In the genomic region with DNA sequence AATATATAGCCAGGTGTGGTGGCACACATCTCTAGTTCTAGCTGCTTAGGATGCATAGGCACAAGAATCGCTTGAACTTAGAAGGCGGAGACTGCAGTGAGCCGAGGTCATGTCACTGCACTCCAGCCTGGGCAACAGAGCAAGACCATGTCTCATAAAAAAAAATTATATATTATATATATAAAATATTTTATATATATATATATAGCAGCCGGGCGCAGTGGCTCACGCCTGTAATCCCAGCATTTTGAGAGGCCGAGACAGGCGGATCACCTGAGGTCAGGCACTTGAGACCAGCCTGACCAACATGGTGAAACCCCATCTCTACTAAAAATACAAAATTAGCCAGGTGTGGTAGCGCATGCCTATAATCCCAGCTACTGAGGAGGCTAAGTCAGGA, we compare ENCODE assay signal across 5 cellular contexts. TPM values are rescaled to one million over a fixed set of nuclear protein-coding genes. Genes with fewer than 3 reads are reported as not detected.
A peak's percentile ranks its signal among the peaks of the same experiment; 100 is the strongest.
DNase-seq lines count a peak whose midpoint lies in the region; ATAC-seq and TF ChIP-seq lines count a peak whose summit lies in the region.
"Not testable (repeated sequence)": the region's sequence is repeated elsewhere in the genome, so short reads cannot be mapped to it uniquely, and the experiment has no call there.

No MANE protein-coding gene starts in this region.

- intact Hi-C loops in esophagus muscularis mucosa (cut with DNase I); sigmoid colon (cut with DNase I): not testable (repeated sequence)

- not testable (repeated sequence) for H3K4me3 Mint-ChIP-seq in osteocyte (ENCODE audit: unreplicated experiment); type B pancreatic cell

- TF ChIP-seq POLR2A in esophagus muscularis mucosa (IDR thresholded peaks at IDR 0.05; ENCODE audit: low read depth); sigmoid colon (IDR thresholded peaks at IDR 0.05): not testable (repeated sequence)

- H3K36me3 ChIP-seq in RWPE2 (ENCODE audit: low read depth) = peaks cover 82% of the 10 kb centered on the region
- peaks cover 33 to 92% (median 57%) of the 10 kb centered on the region in 4 donors for H3K36me3 ChIP-seq in esophagus muscularis mucosa
- H3K36me3 ChIP-seq in sigmoid colon = peaks cover 3 to 56% (median 20%) of the 10 kb centered on the region in 4 donors

- TF ChIP-seq EP300 in esophagus muscularis mucosa (IDR thresholded peaks at IDR 0.05); sigmoid colon (IDR thresholded peaks at IDR 0.05): not testable (repeated sequence)

- not testable (repeated sequence) for H3K27me3 Mint-ChIP-seq in osteocyte (ENCODE audit: unreplicated experiment); type B pancreatic cell

- H3K27ac ChIP-seq in RWPE2 (ENCODE audit: poor library complexity, severe bottlenecking); esophagus muscularis mucosa (replicated peaks in 1 of 4); sigmoid colon: not testable (repeated sequence)

- TF ChIP-seq CTCF in RWPE2 (IDR thresholded peaks at IDR 0.05; ENCODE audit: poor library complexity, severe bottlenecking); esophagus muscularis mucosa (IDR thresholded peaks at IDR 0.05); osteocyte (IDR thresholded peaks at IDR 0.05); sigmoid colon (IDR thresholded peaks at IDR 0.05); type B pancreatic cell (conservative IDR thresholded peaks at IDR 0.05): not testable (repeated sequence)

- not testable (repeated sequence) for ATAC-seq in RWPE2 (ENCODE audit: low read depth)

- H3K4me1 ChIP-seq in RWPE2 (ENCODE audit: insufficient read depth, poor library complexity, severe bottlenecking); esophagus muscularis mucosa: not testable (repeated sequence)
- peaks cover 0 to 16% (median 7%) of the 10 kb centered on the region in 4 donors for H3K4me1 ChIP-seq in sigmoid colon

- H3K36me3 Mint-ChIP-seq in osteocyte (ENCODE audit: unreplicated experiment) (peaks cover 21% of the 10 kb centered on the region), type B pancreatic cell (peaks cover 17% of the 10 kb centered on the region)

- not testable (repeated sequence) for H3K9me3 ChIP-seq in RWPE2 (ENCODE audit: severe bottlenecking); esophagus muscularis mucosa; sigmoid colon

- DNase-seq in RWPE2 (ENCODE audit: low spot score) (peak; percentile 38), esophagus muscularis mucosa (ENCODE audit: extremely low spot score) (peak; percentile 2), osteocyte (ENCODE audit: extremely low spot score, unreplicated experiment) (peak; percentile 27), sigmoid colon (peak; percentile 42), type B pancreatic cell (ENCODE audit: extremely low spot score, unreplicated experiment) (peak; percentile 4)

- not testable (repeated sequence) for H3K4me1 Mint-ChIP-seq in osteocyte (ENCODE audit: unreplicated experiment); type B pancreatic cell (ENCODE audit: unreplicated experiment)

- H3K9me3 Mint-ChIP-seq in osteocyte (ENCODE audit: unreplicated experiment); type B pancreatic cell: not testable (repeated sequence)

- not testable (repeated sequence) for H3K4me3 ChIP-seq in RWPE2 (ENCODE audit: severe bottlenecking); esophagus muscularis mucosa; sigmoid colon

- 95% methylated on average over 9 of the region's 9 CpGs for WGBS in esophagus muscularis mucosa
- 97% methylated on average over 9 of the region's 9 CpGs for WGBS in sigmoid colon, 2 donors

- H3K27ac Mint-ChIP-seq in osteocyte (ENCODE audit: unreplicated experiment); type B pancreatic cell: not testable (repeated sequence)

- H3K27me3 ChIP-seq in RWPE2 (ENCODE audit: insufficient read depth, poor library complexity, severe bottlenecking); esophagus muscularis mucosa; sigmoid colon: not testable (repeated sequence)

RNA-seq across cellular contexts. Expression of a gene that starts 13.8 kb away (rescaled TPM):
- 10 to 100 TPM; 25.3 to 63.3 (median 32.7) TPM for total RNA-seq in esophagus muscularis mucosa
- total RNA-seq in osteocyte = 26.0 and 29.4 TPM in 2 replicates
- 10 to 100 TPM; 25.2 to 39.2 (median 32.3) TPM for total RNA-seq in sigmoid colon
- polyA plus RNA-seq in sigmoid colon = 10 to 100 TPM; 19.0 to 29.8 (median 19.2) TPM
- 26.7 and 29.9 TPM in 2 replicates for total RNA-seq in type B pancreatic cell (ENCODE audit: low replicate concordance)

RNA-seq across cellular contexts. Expression of a gene that starts 13.8 kb away (rescaled TPM):
- total RNA-seq in esophagus muscularis mucosa (100 to 1,000 TPM; 159 to 360 (median 263) TPM), osteocyte (110 and 116 TPM in 2 replicates), sigmoid colon (100 to 1,000 TPM; 206 to 512 (median 398) TPM), type B pancreatic cell (ENCODE audit: low replicate concordance) (131 and 160 TPM in 2 replicates)
- polyA plus RNA-seq in sigmoid colon = 100 to 1,000 TPM; 332 to 621 (median 592) TPM

RNA-seq across cellular contexts. Expression of a gene that starts 20.7 kb away (rescaled TPM):
- total RNA-seq in esophagus muscularis mucosa (100 to 1,000 TPM in 2 of 4 donors, 10 to 100 TPM in 2; 23.0 to 148 (median 99.9) TPM), osteocyte (164 and 180 TPM in 2 replicates), sigmoid colon (100 to 1,000 TPM in 2 of 4 donors, 10 to 100 TPM in 2; 56.5 to 156 (median 90.1) TPM), type B pancreatic cell (ENCODE audit: low replicate concordance) (115 and 192 TPM in 2 replicates)
- 100 to 1,000 TPM in 1 of 3 donors, 10 to 100 TPM in 2; 71.5 to 118 (median 76.8) TPM for polyA plus RNA-seq in sigmoid colon

RNA-seq across cellular contexts. Expression of a gene that starts 20.7 kb away (rescaled TPM):
- total RNA-seq in esophagus muscularis mucosa (10 to 100 TPM; 21.0 to 30.6 (median 24.0) TPM), osteocyte (85.5 and 97.3 TPM in 2 replicates), sigmoid colon (10 to 100 TPM; 24.6 to 26.4 (median 25.7) TPM), type B pancreatic cell (ENCODE audit: low replicate concordance) (122 and 153 TPM in 2 replicates)
- 10 to 100 TPM; 10.2 to 23.1 (median 12.0) TPM for polyA plus RNA-seq in sigmoid colon

RNA-seq across cellular contexts. Expression of a gene that starts 56.7 kb away (rescaled TPM):
- 100 to 1,000 TPM; 143 to 272 (median 165) TPM for total RNA-seq in esophagus muscularis mucosa
- 324 and 329 TPM in 2 replicates for total RNA-seq in osteocyte
- total RNA-seq in sigmoid colon = 100 to 1,000 TPM; 281 to 408 (median 296) TPM
- 100 to 1,000 TPM in 1 of 3 donors, 10 to 100 TPM in 2; 68.2 to 166 (median 94.9) TPM for polyA plus RNA-seq in sigmoid colon
- 361 and 398 TPM in 2 replicates for total RNA-seq in type B pancreatic cell (ENCODE audit: low replicate concordance)
